ENCODE assay signal across 8 cellular contexts in genomic region chr2:174634130-174635014, GRCh38. TPM values are rescaled to one million over a fixed set of nuclear protein-coding genes. Genes with fewer than 3 reads are reported as not detected.
DNase-seq lines count a peak whose midpoint lies in the region; ATAC-seq and TF ChIP-seq lines count a peak whose summit lies in the region.

No MANE protein-coding gene starts in this region.

- H3K4me1 Mint-ChIP-seq in activated naive CD4-positive, alpha-beta T cell treated with anti-CD3 and anti-CD28 coated beads, Interleukin-2, amount 50 U/mL, for 24 hours = peaks cover 81% of the 10 kb centered on the region
- H3K4me1 Mint-ChIP-seq in memory B cell (peaks cover 53% of the 10 kb centered on the region), Caco-2 (ENCODE audit: low read depth, unreplicated experiment) (no peaks in the 10 kb centered on the region)

- H3K9me2 ChIP-seq in OCI-LY7 (ENCODE audit: insufficient read depth, low read length) = no peaks in the 10 kb centered on the region

- H3K27me3 ChIP-seq in thoracic aorta (replicated peaks; ENCODE audit: insufficient read depth) = no peaks in the 10 kb centered on the region
- no peaks in the 10 kb centered on the region for H3K27me3 ChIP-seq in Caco-2 (replicated peaks; ENCODE audit: control insufficient read depth, insufficient read depth, low read length)

- H4K20me1 ChIP-seq in OCI-LY7 (ENCODE audit: insufficient read depth, low read length) = no peaks in the 10 kb centered on the region

- peaks cover 5% of the 10 kb centered on the region for H3K36me3 Mint-ChIP-seq in activated naive CD4-positive, alpha-beta T cell treated with anti-CD3 and anti-CD28 coated beads, Interleukin-2, amount 50 U/mL, for 24 hours
- H3K36me3 Mint-ChIP-seq in memory B cell = peaks cover 16% of the 10 kb centered on the region
- H3K36me3 Mint-ChIP-seq in Caco-2 (ENCODE audit: insufficient read depth, unreplicated experiment) = no peaks in the 10 kb centered on the region

- H3K27ac ChIP-seq in OCI-LY7 (ENCODE audit: low read depth, low read length, poor library complexity, severe bottlenecking) = peak overlapping the region; percentile 70
- H3K27ac ChIP-seq in thoracic aorta = peak overlapping the region; percentile 43 to 51

- CTCF ChIA-PET in OCI-LY7 (lab: Charles Lee; ENCODE audit: unreplicated experiment) (interaction anchor here (0.6 to 1.6 kb wide), 6 partner anchors 11 to 56 kb away, joined by 3 to 5 read pairs (median 4); no protein-coding TSS in a partner anchor), Caco-2 (lab: Charles Lee) (interaction anchor here (0.6 kb wide), 1 partner anchor 1738 kb away, joined by 4 read pairs; no protein-coding TSS in a partner anchor)

- intact Hi-C loops in OCI-LY7 (cut with micrococcal nuclease; ENCODE audit: unreplicated experiment) (loop anchor here (1.0 to 10.0 kb wide), 4 partner anchors 41 to 1280 kb away; partner anchors contain the start of gene CDCA7), Caco-2 (cut with micrococcal nuclease; ENCODE audit: unreplicated experiment) (no loop called here)

- H3K4me3 ChIP-seq in OCI-LY7 (ENCODE audit: low read depth, low read length, poor library complexity, severe bottlenecking) = peak overlapping the region; percentile 73
- peak overlapping the region; percentile 59 for H3K4me3 ChIP-seq in thoracic aorta
- H3K4me3 ChIP-seq in Caco-2 (ENCODE audit: low read depth, low read length) = no peak overlapping the region

- peak overlapping the region; percentile 91 for H3K4me3 Mint-ChIP-seq in activated naive CD4-positive, alpha-beta T cell treated with anti-CD3 and anti-CD28 coated beads, Interleukin-2, amount 50 U/mL, for 24 hours
- H3K4me3 Mint-ChIP-seq in memory B cell (peak overlapping the region; percentile 89), Caco-2 (ENCODE audit: unreplicated experiment) (no peak overlapping the region)

- BruUV-seq in OCI-LY7 (replicated peaks; lab: Mats Ljungman, UMichigan) = TSS peak; percentile 78
- no TSS peak for BruUV-seq in Caco-2 (replicated peaks; lab: Mats Ljungman, UMichigan)

- H2AFZ ChIP-seq in OCI-LY7 (ENCODE audit: low read length) = peak overlapping the region; percentile 80

- ATAC-seq in GM18508 (IDR thresholded peaks at IDR 0.05; ENCODE audit: insufficient read depth, unreplicated experiment) (peak; percentile 45), HG02798 (IDR thresholded peaks at IDR 0.05; ENCODE audit: poor library complexity, unreplicated experiment) (peak; percentile 72), memory B cell (ENCODE audit: low read depth) (peak; percentile 88), thoracic aorta (ENCODE audit: insufficient number of reproducible peaks, low FRiP score, low read depth) (no peak)

- peak overlapping the region; percentile 99 for H3K4me2 ChIP-seq in OCI-LY7 (ENCODE audit: low read length)

- peaks cover 19% of the 10 kb centered on the region for H3K79me2 ChIP-seq in OCI-LY7 (ENCODE audit: insufficient read depth, low read depth, low read length)

- peaks cover 25% of the 10 kb centered on the region for H3K36me3 ChIP-seq in OCI-LY7 (ENCODE audit: insufficient read depth, low read length)
- no peaks in the 10 kb centered on the region for H3K36me3 ChIP-seq in thoracic aorta
- H3K36me3 ChIP-seq in Caco-2 (ENCODE audit: control insufficient read depth, insufficient read depth, low read length) = no peaks in the 10 kb centered on the region

- H3K27me3 Mint-ChIP-seq in activated naive CD4-positive, alpha-beta T cell treated with anti-CD3 and anti-CD28 coated beads, Interleukin-2, amount 50 U/mL, for 24 hours = no peaks in the 10 kb centered on the region
- H3K27me3 Mint-ChIP-seq in memory B cell = no peaks in the 10 kb centered on the region
- H3K27me3 Mint-ChIP-seq in Caco-2 (ENCODE audit: insufficient read depth, unreplicated experiment) = no peaks in the 10 kb centered on the region

- POLR2A ChIA-PET in OCI-LY7 (lab: Charles Lee) = interaction anchor here (0.6 to 4.3 kb wide), 12 partner anchors 10 to 760 kb away, joined by 3 to 81 read pairs (median 4); partner anchors contain the start of gene WIPF1
- POLR2A ChIA-PET in Caco-2 (lab: Charles Lee) = no interaction called here

- H3K9me3 ChIP-seq in OCI-LY7 (ENCODE audit: low read length) = no peaks in the 10 kb centered on the region
- H3K9me3 ChIP-seq in thoracic aorta = no peaks in the 10 kb centered on the region
- no peaks in the 10 kb centered on the region for H3K9me3 ChIP-seq in Caco-2

- peak overlapping the region; percentile 97 for H3K27ac Mint-ChIP-seq in activated naive CD4-positive, alpha-beta T cell treated with anti-CD3 and anti-CD28 coated beads, Interleukin-2, amount 50 U/mL, for 24 hours
- H3K27ac Mint-ChIP-seq in memory B cell (peak overlapping the region; percentile 99), Caco-2 (ENCODE audit: unreplicated experiment) (no peak overlapping the region)

- peak; percentile 64; the same call in 1 of the 2 replicates for TF ChIP-seq CTCF in OCI-LY7 (conservative IDR thresholded peaks at IDR 0.05; ENCODE audit: low read length)
- TF ChIP-seq CTCF in thoracic aorta (IDR thresholded peaks at IDR 0.05) = no peak
- no peak for TF ChIP-seq CTCF in Caco-2 (IDR thresholded peaks at IDR 0.05; ENCODE audit: insufficient read depth in 1 of 2, low read depth in 1 of 2, low read length in 1 of 2, severe bottlenecking in 1 of 2, unreplicated experiment in 1 of 2)

- DNase-seq in OCI-LY7 (ENCODE audit: low spot score) (peak; percentile 78), memory B cell (ENCODE audit: low spot score in 2 of 2) (peak; percentile 45 to 54), thoracic aorta (ENCODE audit: low spot score) (no peak), occipital lobe (lab: John Stamatoyannopoulos, UW) (no peak), Caco-2 (no peak)

- peaks cover 5% of the 10 kb centered on the region for H3K9me3 Mint-ChIP-seq in activated naive CD4-positive, alpha-beta T cell treated with anti-CD3 and anti-CD28 coated beads, Interleukin-2, amount 50 U/mL, for 24 hours
- peaks cover 2% of the 10 kb centered on the region for H3K9me3 Mint-ChIP-seq in memory B cell
- H3K9me3 Mint-ChIP-seq in Caco-2 (ENCODE audit: unreplicated experiment) = no peaks in the 10 kb centered on the region

- peaks cover 28% of the 10 kb centered on the region for H3K4me1 ChIP-seq in OCI-LY7 (ENCODE audit: insufficient read depth, low read length, poor library complexity, severe bottlenecking)
- peaks cover 52 to 81% of the 10 kb centered on the region in 2 donors for H3K4me1 ChIP-seq in thoracic aorta (ENCODE audit: control insufficient read depth in 1 of 2, low read depth in 2 of 2)
- no peaks in the 10 kb centered on the region for H3K4me1 ChIP-seq in Caco-2

RNA-seq across cellular contexts. Expression of gene WIPF1, which starts 36.8 kb away (rescaled TPM):
- 22.7 and 27.1 TPM in 2 replicates for total RNA-seq in OCI-LY7 (2014; rRNA removed; shearing (Covaris generic))
- 183 and 192 TPM in 2 replicates for total RNA-seq in OCI-LY7 (2022)
- 10 to 100 TPM; 50.4 to 58.8 TPM for total RNA-seq in thoracic aorta
- total RNA-seq in occipital lobe = 2.7 TPM
- total RNA-seq in Caco-2 (2022) = 5.1 and 5.2 TPM in 2 replicates

Comparison
In these comparisons a context has a peak if more than half of its experiments do, and no peak if none do; other contexts are left out.
1. DNase-seq: peak in OCI-LY7 (single experiment) and memory B cell (2 of 2); none in thoracic aorta (single experiment), occipital lobe (single experiment) and Caco-2 (0 of 2).